Comparison of ENCODE assay signal across 8 cellular contexts in genomic region chr1:93180723-93181613, GRCh38. TPM values are rescaled to one million over a fixed set of nuclear protein-coding genes. Genes with fewer than 3 reads are reported as not detected.
DNase-seq lines count a peak whose midpoint lies in the region; TF ChIP-seq lines count a peak whose summit lies in the region.

Gene CCDC18, plus strand, starts transcription at chr1:93180724. Its CDS starts 2,638 bp downstream, at chr1:93183362.

- H3K4me3 Mint-ChIP-seq in activated CD4-positive, alpha-beta memory T cell treated with anti-CD3 and anti-CD28 coated beads, Interleukin-2, amount 10 ng/mL, durations not matched to agents 7 days and 5 days, result peak within 1 kb of the TSS; percentile 89

- TF ChIP-seq CTCF in NB4 (IDR thresholded peaks at IDR 0.05; ENCODE audit: low read depth, low read length) (no peak), retinal pigment epithelial cell (conservative IDR thresholded peaks at IDR 0.05; ENCODE audit: low read depth, low read length) (no peak)

- DNase-seq in NCI-H1417 (lab: John Stamatoyannopoulos, UW) (peak in 2 of 3 experiments; percentile 54 to 86), NCI-H1417 treated with DMSO at 0.1 percent for 48 hours (lab: John Stamatoyannopoulos, UW) (no peak), H4 (ENCODE audit: low spot score) (peak; percentile 6), NB4 (ENCODE audit: low read depth) (peak; percentile 80), fibroblast of peridontal ligament (ENCODE audit: extremely low read depth) (peak; percentile 16), retinal pigment epithelial cell (ENCODE audit: low read depth) (no peak), hypothalamus (lab: John Stamatoyannopoulos, UW) (no peak)
- peak; percentile 74 for DNase-seq in activated CD4-positive, alpha-beta memory T cell treated with anti-CD3 and anti-CD28 coated beads, Interleukin-2, amount 10 ng/mL, durations not matched to agents 7 days and 5 days

- H3K4me3 ChIP-seq in NB4 (ENCODE audit: low read depth, low read length) (peak within 1 kb of the TSS; percentile 86), retinal pigment epithelial cell (ENCODE audit: low read length) (peak within 1 kb of the TSS; percentile 90)

- H3K27ac Mint-ChIP-seq in activated CD4-positive, alpha-beta memory T cell treated with anti-CD3 and anti-CD28 coated beads, Interleukin-2, amount 10 ng/mL, durations not matched to agents 7 days and 5 days, result peak within 1 kb of the TSS; percentile 98

- CTCF ChIA-PET in activated CD4-positive, alpha-beta memory T cell treated with anti-CD3 and anti-CD28 coated beads, Interleukin-2, amount 10 ng/mL, durations not matched to agents 7 days and 5 days (lab: Charles Lee), result interaction anchor here (0.5 to 0.6 kb wide), 2 partner anchors 24 to 76 kb away, joined by 3 read pairs; no protein-coding TSS in a partner anchor

- H3K4me1 Mint-ChIP-seq in activated CD4-positive, alpha-beta memory T cell treated with anti-CD3 and anti-CD28 coated beads, Interleukin-2, amount 10 ng/mL, durations not matched to agents 7 days and 5 days, result peaks cover 56% of the 10 kb centered on the region

- H3K36me3 Mint-ChIP-seq in activated CD4-positive, alpha-beta memory T cell treated with anti-CD3 and anti-CD28 coated beads, Interleukin-2, amount 10 ng/mL, durations not matched to agents 7 days and 5 days (ENCODE audit: low read depth), result peaks cover 48% of the 10 kb centered on the region

- H3K27me3 Mint-ChIP-seq in activated CD4-positive, alpha-beta memory T cell treated with anti-CD3 and anti-CD28 coated beads, Interleukin-2, amount 10 ng/mL, durations not matched to agents 7 days and 5 days, result no peaks in the 10 kb centered on the region

- no peaks in the 10 kb centered on the region for H3K9me3 Mint-ChIP-seq in activated CD4-positive, alpha-beta memory T cell treated with anti-CD3 and anti-CD28 coated beads, Interleukin-2, amount 10 ng/mL, durations not matched to agents 7 days and 5 days

- TF ChIP-seq POLR2A in NB4 (IDR thresholded peaks at IDR 0.05; ENCODE audit: extremely low read depth, insufficient read length), result peak; percentile 87

- POLR2A ChIA-PET in activated CD4-positive, alpha-beta memory T cell treated with anti-CD3 and anti-CD28 coated beads, Interleukin-2, amount 10 ng/mL, durations not matched to agents 7 days and 5 days (lab: Charles Lee), result interaction anchor here (0.6 to 3.0 kb wide), 10 partner anchors 26 to 406 kb away, joined by 3 to 25 read pairs (median 5); partner anchors contain the start of genes DIPK1A, DR1 and MTF2

RNA-seq across cellular contexts. Expression of gene CCDC18, which starts in this region (rescaled TPM):
- total RNA-seq in H4 (2014; rRNA removed; shearing (Covaris generic)), result 2.3 and 3.3 TPM in 2 replicates
- total RNA-seq in activated CD4-positive, alpha-beta memory T cell treated with anti-CD3 and anti-CD28 coated beads, Interleukin-2, amount 10 ng/mL, durations not matched to agents 7 days and 5 days, result 10 to 100 TPM; 29.2 to 33.0 TPM

Comparison
In these comparisons a context has a peak if more than half of its experiments do, and no peak if none do; other contexts are left out.
1. DNase-seq: peak in NCI-H1417 (2 of 3), H4 (single experiment), NB4 (single experiment), activated CD4-positive, alpha-beta memory T cell treated with anti-CD3 and anti-CD28 coated beads, Interleukin-2, amount 10 ng/mL, durations not matched to agents 7 days and 5 days (single experiment) and fibroblast of peridontal ligament (single experiment); none in NCI-H1417 treated with DMSO at 0.1 percent for 48 hours (single experiment), retinal pigment epithelial cell (single experiment) and hypothalamus (0 of 51).